ENCODE assay signal across 1 cellular context in genomic region chr2:156659694-156660093, GRCh38.
A peak's percentile ranks its signal among the peaks of the same experiment; 100 is the strongest.
TF ChIP-seq lines count a peak whose summit lies in the region.

No MANE protein-coding gene starts in this region.

TF ChIP-seq in liver, 16 proteins besides CTCF, POLR2A, EP300 and RAD21 (continued from another document):
- TF ChIP-seq, protein P1, sequence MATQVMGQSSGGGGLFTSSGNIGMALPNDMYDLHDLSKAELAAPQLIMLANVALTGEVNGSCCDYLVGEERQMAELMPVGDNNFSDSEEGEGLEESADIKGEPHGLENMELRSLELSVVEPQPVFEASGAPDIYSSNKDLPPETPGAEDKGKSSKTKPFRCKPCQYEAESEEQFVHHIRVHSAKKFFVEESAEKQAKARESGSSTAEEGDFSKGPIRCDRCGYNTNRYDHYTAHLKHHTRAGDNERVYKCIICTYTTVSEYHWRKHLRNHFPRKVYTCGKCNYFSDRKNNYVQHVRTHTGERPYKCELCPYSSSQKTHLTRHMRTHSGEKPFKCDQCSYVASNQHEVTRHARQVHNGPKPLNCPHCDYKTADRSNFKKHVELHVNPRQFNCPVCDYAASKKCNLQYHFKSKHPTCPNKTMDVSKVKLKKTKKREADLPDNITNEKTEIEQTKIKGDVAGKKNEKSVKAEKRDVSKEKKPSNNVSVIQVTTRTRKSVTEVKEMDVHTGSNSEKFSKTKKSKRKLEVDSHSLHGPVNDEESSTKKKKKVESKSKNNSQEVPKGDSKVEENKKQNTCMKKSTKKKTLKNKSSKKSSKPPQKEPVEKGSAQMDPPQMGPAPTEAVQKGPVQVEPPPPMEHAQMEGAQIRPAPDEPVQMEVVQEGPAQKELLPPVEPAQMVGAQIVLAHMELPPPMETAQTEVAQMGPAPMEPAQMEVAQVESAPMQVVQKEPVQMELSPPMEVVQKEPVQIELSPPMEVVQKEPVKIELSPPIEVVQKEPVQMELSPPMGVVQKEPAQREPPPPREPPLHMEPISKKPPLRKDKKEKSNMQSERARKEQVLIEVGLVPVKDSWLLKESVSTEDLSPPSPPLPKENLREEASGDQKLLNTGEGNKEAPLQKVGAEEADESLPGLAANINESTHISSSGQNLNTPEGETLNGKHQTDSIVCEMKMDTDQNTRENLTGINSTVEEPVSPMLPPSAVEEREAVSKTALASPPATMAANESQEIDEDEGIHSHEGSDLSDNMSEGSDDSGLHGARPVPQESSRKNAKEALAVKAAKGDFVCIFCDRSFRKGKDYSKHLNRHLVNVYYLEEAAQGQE (IDR thresholded peaks at IDR 0.05) = peak; percentile 46
- TF ChIP-seq, protein P2, sequence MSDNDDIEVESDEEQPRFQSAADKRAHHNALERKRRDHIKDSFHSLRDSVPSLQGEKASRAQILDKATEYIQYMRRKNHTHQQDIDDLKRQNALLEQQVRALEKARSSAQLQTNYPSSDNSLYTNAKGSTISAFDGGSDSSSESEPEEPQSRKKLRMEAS (IDR thresholded peaks at IDR 0.05) = peak; percentile 74
- TF ChIP-seq TAF1 (conservative IDR thresholded peaks at IDR 0.05) (no peak), SP1 (IDR thresholded peaks at IDR 0.05) (peak; percentile 71), NR2F2 (IDR thresholded peaks at IDR 0.05) (no peak), GABPA (IDR thresholded peaks at IDR 0.05 in 1 of 2, conservative IDR thresholded peaks at IDR 0.05 in 1 of 2) (no peak), RXRA (IDR thresholded peaks at IDR 0.05) (peak in 1 of 2 donors; percentile 68), YY1 (IDR thresholded peaks at IDR 0.05) (peak; percentile 88), FOXA2 (IDR thresholded peaks at IDR 0.05) (peak; percentile 28), HNF4A (conservative IDR thresholded peaks at IDR 0.05) (peak; percentile 84 to 90), EGR1 (IDR thresholded peaks at IDR 0.05; ENCODE audit: low read depth in 2 of 2) (peak in 1 of 2 donors; percentile 57), HNF4G (IDR thresholded peaks at IDR 0.05) (peak; percentile 50), FOXA1 (IDR thresholded peaks at IDR 0.05) (no peak)
- TF ChIP-seq, protein P3, sequence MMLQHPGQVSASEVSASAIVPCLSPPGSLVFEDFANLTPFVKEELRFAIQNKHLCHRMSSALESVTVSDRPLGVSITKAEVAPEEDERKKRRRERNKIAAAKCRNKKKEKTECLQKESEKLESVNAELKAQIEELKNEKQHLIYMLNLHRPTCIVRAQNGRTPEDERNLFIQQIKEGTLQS (IDR thresholded peaks at IDR 0.05) = no peak
- TF ChIP-seq, protein P4, sequence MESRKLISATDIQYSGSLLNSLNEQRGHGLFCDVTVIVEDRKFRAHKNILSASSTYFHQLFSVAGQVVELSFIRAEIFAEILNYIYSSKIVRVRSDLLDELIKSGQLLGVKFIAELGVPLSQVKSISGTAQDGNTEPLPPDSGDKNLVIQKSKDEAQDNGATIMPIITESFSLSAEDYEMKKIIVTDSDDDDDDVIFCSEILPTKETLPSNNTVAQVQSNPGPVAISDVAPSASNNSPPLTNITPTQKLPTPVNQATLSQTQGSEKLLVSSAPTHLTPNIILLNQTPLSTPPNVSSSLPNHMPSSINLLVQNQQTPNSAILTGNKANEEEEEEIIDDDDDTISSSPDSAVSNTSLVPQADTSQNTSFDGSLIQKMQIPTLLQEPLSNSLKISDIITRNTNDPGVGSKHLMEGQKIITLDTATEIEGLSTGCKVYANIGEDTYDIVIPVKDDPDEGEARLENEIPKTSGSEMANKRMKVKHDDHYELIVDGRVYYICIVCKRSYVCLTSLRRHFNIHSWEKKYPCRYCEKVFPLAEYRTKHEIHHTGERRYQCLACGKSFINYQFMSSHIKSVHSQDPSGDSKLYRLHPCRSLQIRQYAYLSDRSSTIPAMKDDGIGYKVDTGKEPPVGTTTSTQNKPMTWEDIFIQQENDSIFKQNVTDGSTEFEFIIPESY (IDR thresholded peaks at IDR 0.05) = no peak
